Comparison of ENCODE assay signal across 9 cellular contexts in genomic region chr3:100103558-100104441, GRCh38. TPM values are rescaled to one million over a fixed set of nuclear protein-coding genes. Genes with fewer than 3 reads are reported as not detected.
DNase-seq lines count a peak whose midpoint lies in the region; ATAC-seq and TF ChIP-seq lines count a peak whose summit lies in the region.
"Had no signal": no experiment of that assay in that cellular context is flagged by ENCODE, and none has a peak within 500 bp of the region (broad histone marks: within the 10 kb centered on the region; RNA-seq: fewer than 3 reads in every experiment).

No MANE protein-coding gene starts in this region.

- peaks cover 9 to 64% of the 10 kb centered on the region in 2 donors for H3K4me1 ChIP-seq in ascending aorta

- H3K4me3 Mint-ChIP-seq in CD4-positive, alpha-beta T cell = no peak overlapping the region
- H3K4me3 Mint-ChIP-seq: neural crest cell had no signal

- H3K36me3 Mint-ChIP-seq in CD4-positive, alpha-beta T cell (ENCODE audit: low read depth) = no peaks in the 10 kb centered on the region

- peak overlapping the region; percentile 66 to 70 for H3K27ac ChIP-seq in ascending aorta
- H3K27ac ChIP-seq in CD4-positive, alpha-beta T cell (ENCODE audit: low read depth, low read length) = no peak overlapping the region

- ATAC-seq in GM18498 (IDR thresholded peaks at IDR 0.05; ENCODE audit: unreplicated experiment) (peak; percentile 89), GM21526 (IDR thresholded peaks at IDR 0.05; ENCODE audit: low FRiP score, unreplicated experiment) (peak; percentile 76)
- no peak for ATAC-seq in CD4-positive, alpha-beta T cell (ENCODE audit: poor library complexity)

- DNase-seq in HT1080 (ENCODE audit: low read depth) = peak; percentile 67
- DNase-seq in ascending aorta (ENCODE audit: low spot score in 2 of 2) = no peak
- DNase-seq in stimulated activated CD8-positive, alpha-beta memory T cell treated with anti-CD3 and anti-CD28 coated beads, Interleukin-15, amount 100 ng/mL, for 48 hours (ENCODE audit: low read depth in 2 of 2) = peak; percentile 19 to 25
- no peak for DNase-seq in GF-D8 (lab: John Stamatoyannopoulos, UW)
- no peak for DNase-seq in NCI-H2227 (lab: John Stamatoyannopoulos, UW; ENCODE audit: unreplicated experiment)
- DNase-seq in CD4-positive, alpha-beta T cell = no peak

- no peak for TF ChIP-seq CTCF in ascending aorta (IDR thresholded peaks at IDR 0.05)
- no peak for TF ChIP-seq CTCF in CD4-positive, alpha-beta T cell (IDR thresholded peaks at IDR 0.05)

- no peaks in the 10 kb centered on the region for H3K27me3 Mint-ChIP-seq in CD4-positive, alpha-beta T cell

- no peak overlapping the region for H3K4me3 ChIP-seq in ascending aorta

- CTCF ChIA-PET in CD4-positive, alpha-beta T cell (lab: Charles Lee) = interaction anchor here (1.5 kb wide), 1 partner anchor 19 kb away, joined by 4 read pairs; no protein-coding TSS in a partner anchor

- H3K27me3 ChIP-seq in ascending aorta = no peaks in the 10 kb centered on the region
- no peaks in the 10 kb centered on the region for H3K27me3 ChIP-seq in CD4-positive, alpha-beta T cell (ENCODE audit: control insufficient read depth, insufficient read depth, low read length)

- H3K9me3 Mint-ChIP-seq in CD4-positive, alpha-beta T cell = peaks cover 2% of the 10 kb centered on the region
- H3K9me3 Mint-ChIP-seq: neural crest cell had no signal

- intact Hi-C loops in ascending aorta (cut with DNase I) = no loop called here
- intact Hi-C loops in CD4-positive, alpha-beta T cell (cut with DNase I, micrococcal nuclease) = no loop called here

- POLR2A ChIA-PET in CD4-positive, alpha-beta T cell (lab: Charles Lee) = interaction anchor here (0.6 kb wide), 1 partner anchor 288 kb away, joined by 3 read pairs; no protein-coding TSS in a partner anchor

- no peaks in the 10 kb centered on the region for H3K36me3 ChIP-seq in ascending aorta

- H3K9me3 ChIP-seq in ascending aorta = no peaks in the 10 kb centered on the region
- H3K9me3 ChIP-seq in CD4-positive, alpha-beta T cell (ENCODE audit: control insufficient read depth, low read length) = no peaks in the 10 kb centered on the region

- no peaks in the 10 kb centered on the region for H3K4me1 Mint-ChIP-seq in CD4-positive, alpha-beta T cell (ENCODE audit: low read depth)

- H3K27ac Mint-ChIP-seq in CD4-positive, alpha-beta T cell = no peak overlapping the region

RNA-seq across cellular contexts. Expression of gene FILIP1L, which starts 10.5 kb away (rescaled TPM):
- total RNA-seq in HT1080 (2014; rRNA removed; shearing (Covaris generic)) = not detected in 2 replicates
- not detected in 2 replicates for polyA plus RNA-seq in HT1080 (2015; cell fraction: cytosol; rRNA removed)
- not detected in 2 replicates for polyA plus RNA-seq in HT1080 (2015; cell fraction: nucleus; rRNA removed)
- 106 TPM for total RNA-seq in ascending aorta
- total RNA-seq in CD4-positive, alpha-beta T cell = under 1 TPM; 0.08 to 0.28 TPM

Comparison
In these comparisons a context has a peak if more than half of its experiments do, and no peak if none do; other contexts are left out.
1. DNase-seq: peak in HT1080 (single experiment) and stimulated activated CD8-positive, alpha-beta memory T cell treated with anti-CD3 and anti-CD28 coated beads, Interleukin-15, amount 100 ng/mL, for 48 hours (2 of 2); none in ascending aorta (0 of 2), GF-D8 (single experiment), NCI-H2227 (single experiment) and CD4-positive, alpha-beta T cell (0 of 10).
2. RNA of gene FILIP1L, which starts 10.5 kb away (total RNA-seq): 106 TPM in ascending aorta (single experiment); 0.08 to 0.28 TPM in CD4-positive, alpha-beta T cell and not detected in HT1080; every median in the first group is over 10 times any median in the second.